ENCODE assay signal across 17 cellular contexts in genomic region chr13:31756346-31756745, GRCh38. TPM values are rescaled to one million over a fixed set of nuclear protein-coding genes. Genes with fewer than 3 reads are reported as not detected.
DNase-seq lines count a peak whose midpoint lies in the region; ATAC-seq and TF ChIP-seq lines count a peak whose summit lies in the region.
"Had no signal": no experiment of that assay in that cellular context is flagged by ENCODE, and none has a peak within 500 bp of the region (broad histone marks: within the 10 kb centered on the region; RNA-seq: fewer than 3 reads in every experiment).

No MANE protein-coding gene starts in this region.

- TF ChIP-seq RAD21 in SK-N-SH (IDR thresholded peaks at IDR 0.05; ENCODE audit: low read length), result no peak

- 36% methylated on average over 4 of the region's 4 CpGs for WGBS in SK-N-SH (ENCODE audit: low lambda C conversion rate)
- 76 to 78% methylated on average over 4 of the region's 4 CpGs for WGBS in aorta, 2 donors

- no peaks in the 10 kb centered on the region for H3K36me3 Mint-ChIP-seq in stimulated activated memory B cell treated with anti-CD40 and anti-IgM and Interleukin-4, amounts not matched to agents 10 μg/mL and 1 μg/mL and 100 μg/mL, for 72 hours
- H3K36me3 Mint-ChIP-seq in mesothelial cell of epicardium, result no peaks in the 10 kb centered on the region
- H3K36me3 Mint-ChIP-seq: activated CD8-positive, alpha-beta memory T cell treated with anti-CD3 and anti-CD28 coated beads, Interleukin-2, amount 10 ng/mL, durations not matched to agents 7 days and 5 days; activated naive CD4-positive, alpha-beta T cell treated with anti-CD3 and anti-CD28 coated beads, Interleukin-2, amount 50 U/mL, for 24 hours; naive B cell had no signal

- TF ChIP-seq CTCF in SK-N-SH (IDR thresholded peaks at IDR 0.05) (no peak), fibroblast of villous mesenchyme (IDR thresholded peaks at IDR 0.05; ENCODE audit: insufficient read depth, low read depth, low read length) (no peak), mesothelial cell of epicardium (IDR thresholded peaks at IDR 0.05; ENCODE audit: unreplicated experiment) (no peak)

- no peaks in the 10 kb centered on the region for H3K79me2 ChIP-seq in SK-N-SH (ENCODE audit: insufficient read depth)

- H3K9me3 ChIP-seq in SK-N-SH (no peaks in the 10 kb centered on the region), aorta (ENCODE audit: control insufficient read depth, low read length) (no peaks in the 10 kb centered on the region)
- H3K9me3 ChIP-seq: colonic mucosa had no signal

- no peak overlapping the region for H3K27ac Mint-ChIP-seq in stimulated activated memory B cell treated with anti-CD40 and anti-IgM and Interleukin-4, amounts not matched to agents 10 μg/mL and 1 μg/mL and 100 μg/mL, for 72 hours
- H3K27ac Mint-ChIP-seq in mesothelial cell of epicardium, result no peak overlapping the region
- H3K27ac Mint-ChIP-seq: activated CD8-positive, alpha-beta memory T cell treated with anti-CD3 and anti-CD28 coated beads, Interleukin-2, amount 10 ng/mL, durations not matched to agents 7 days and 5 days; activated naive CD4-positive, alpha-beta T cell treated with anti-CD3 and anti-CD28 coated beads, Interleukin-2, amount 50 U/mL, for 24 hours; naive B cell had no signal

- CTCF ChIA-PET in SK-N-SH (lab: Yijun Ruan, JAX), result interaction anchor here (0.8 kb wide), 1 partner anchor 520 kb away, joined by 3 read pairs; no protein-coding TSS in a partner anchor

- H3K27me3 ChIP-seq in SK-N-SH (ENCODE audit: insufficient read depth) (no peaks in the 10 kb centered on the region), aorta (ENCODE audit: control insufficient read depth in 1 of 2, insufficient read depth in 2 of 2, low read length in 1 of 2) (no peaks in the 10 kb centered on the region)
- H3K27me3 ChIP-seq: colonic mucosa had no signal

- H3K9me3 Mint-ChIP-seq in stimulated activated memory B cell treated with anti-CD40 and anti-IgM and Interleukin-4, amounts not matched to agents 10 μg/mL and 1 μg/mL and 100 μg/mL, for 72 hours, result no peaks in the 10 kb centered on the region
- H3K9me3 Mint-ChIP-seq in mesothelial cell of epicardium, result no peaks in the 10 kb centered on the region
- H3K9me3 Mint-ChIP-seq: activated naive CD4-positive, alpha-beta T cell treated with anti-CD3 and anti-CD28 coated beads, Interleukin-2, amount 50 U/mL, for 24 hours; naive B cell had no signal

- H3K27me3 Mint-ChIP-seq in stimulated activated memory B cell treated with anti-CD40 and anti-IgM and Interleukin-4, amounts not matched to agents 10 μg/mL and 1 μg/mL and 100 μg/mL, for 72 hours, result peaks cover 17% of the 10 kb centered on the region
- peaks cover 36% of the 10 kb centered on the region for H3K27me3 Mint-ChIP-seq in mesothelial cell of epicardium (ENCODE audit: low read depth)
- H3K27me3 Mint-ChIP-seq: activated CD8-positive, alpha-beta memory T cell treated with anti-CD3 and anti-CD28 coated beads, Interleukin-2, amount 10 ng/mL, durations not matched to agents 7 days and 5 days had no signal

- peak overlapping the region; percentile 55 for H3K9ac ChIP-seq in SK-N-SH

- no peaks in the 10 kb centered on the region for H3K4me1 Mint-ChIP-seq in stimulated activated memory B cell treated with anti-CD40 and anti-IgM and Interleukin-4, amounts not matched to agents 10 μg/mL and 1 μg/mL and 100 μg/mL, for 72 hours
- no peaks in the 10 kb centered on the region for H3K4me1 Mint-ChIP-seq in mesothelial cell of epicardium
- H3K4me1 Mint-ChIP-seq: activated CD8-positive, alpha-beta memory T cell treated with anti-CD3 and anti-CD28 coated beads, Interleukin-2, amount 10 ng/mL, durations not matched to agents 7 days and 5 days; activated naive CD4-positive, alpha-beta T cell treated with anti-CD3 and anti-CD28 coated beads, Interleukin-2, amount 50 U/mL, for 24 hours; naive B cell had no signal

- no peaks in the 10 kb centered on the region for H4K20me1 ChIP-seq in SK-N-SH (ENCODE audit: insufficient read depth)

- no peak overlapping the region for H3K4me3 ChIP-seq in SK-N-SH (ENCODE audit: low read depth in 2 of 2, low read length in 1 of 2)
- H3K4me3 ChIP-seq in fibroblast of villous mesenchyme (ENCODE audit: low read depth, low read length), result no peak overlapping the region
- no peak overlapping the region for H3K4me3 ChIP-seq in aorta (ENCODE audit: low read length in 2 of 2)
- H3K4me3 ChIP-seq: colonic mucosa had no signal

- POLR2A ChIA-PET in SK-N-SH (lab: Yijun Ruan, JAX), result no interaction called here

- peaks cover 9% of the 10 kb centered on the region for H3F3A ChIP-seq in SK-N-SH (replicated peaks; ENCODE audit: insufficient read depth)

- H2AFZ ChIP-seq in SK-N-SH (ENCODE audit: low read depth), result peak overlapping the region; percentile 39; the same call in 1 of the 2 replicates

- H3K4me1 ChIP-seq in SK-N-SH (ENCODE audit: control insufficient read depth in 1 of 2, insufficient read depth in 2 of 2, low read depth in 1 of 2, low read length in 1 of 2), result peaks cover 0 to 14% of the 10 kb centered on the region in 2 experiments; a peak in 2 of 4 replicates
- H3K4me1 ChIP-seq in aorta (ENCODE audit: control insufficient read depth in 1 of 2, insufficient read depth in 2 of 2, low read length in 2 of 2), result no peaks in the 10 kb centered on the region
- H3K4me1 ChIP-seq: colonic mucosa had no signal

- H3K9me2 ChIP-seq in SK-N-SH, result no peaks in the 10 kb centered on the region

- ATAC-seq in aorta (ENCODE audit: low FRiP score), result peak; percentile 39
- ATAC-seq in stimulated activated memory B cell treated with anti-CD40 and anti-IgM and Interleukin-4, amounts not matched to agents 10 μg/mL and 1 μg/mL and 100 μg/mL, for 72 hours, result no peak
- ATAC-seq: activated CD8-positive, alpha-beta memory T cell treated with anti-CD3 and anti-CD28 coated beads, Interleukin-2, amount 10 ng/mL, durations not matched to agents 7 days and 5 days; left colon; Panc1; right cardiac atrium had no signal

- intact Hi-C loops in aorta (cut with DNase I), result loop anchor here in 1 of 2 donors (5.0 kb wide), 1 partner anchor 41 kb away; no protein-coding TSS in a partner anchor

- DNase-seq in GOT3 (lab: John Stamatoyannopoulos, UW) (peak; percentile 51), SK-N-SH (no peak), fibroblast of villous mesenchyme (ENCODE audit: low read depth) (peak; percentile 74), aorta (no peak), NCI-H1436 treated with DMSO at 0.1 percent for 48 hours (lab: John Stamatoyannopoulos, UW) (no peak), mesothelial cell of epicardium (ENCODE audit: low spot score in 2 of 2, unreplicated experiment in 2 of 2) (no peak)
- DNase-seq: activated CD8-positive, alpha-beta memory T cell treated with anti-CD3 and anti-CD28 coated beads, Interleukin-2, amount 10 ng/mL, durations not matched to agents 7 days and 5 days; colonic mucosa; DMS 273 treated with DMSO at 0.1 percent for 48 hours; left colon; naive B cell; NCI-H1048; right cardiac atrium; substantia nigra had no signal

- H3K27ac ChIP-seq in SK-N-SH (ENCODE audit: low read depth in 2 of 2, low read length in 1 of 2) (peak overlapping the region in 1 of 2 experiments; percentile 91; a peak in 2 of 4 replicates), aorta (ENCODE audit: low read depth in 1 of 2, low read length in 2 of 2) (no peak overlapping the region)
- H3K27ac ChIP-seq: colonic mucosa had no signal

- no peak overlapping the region for H3K4me3 Mint-ChIP-seq in stimulated activated memory B cell treated with anti-CD40 and anti-IgM and Interleukin-4, amounts not matched to agents 10 μg/mL and 1 μg/mL and 100 μg/mL, for 72 hours
- H3K4me3 Mint-ChIP-seq in mesothelial cell of epicardium, result no peak overlapping the region
- H3K4me3 Mint-ChIP-seq: activated CD8-positive, alpha-beta memory T cell treated with anti-CD3 and anti-CD28 coated beads, Interleukin-2, amount 10 ng/mL, durations not matched to agents 7 days and 5 days; activated naive CD4-positive, alpha-beta T cell treated with anti-CD3 and anti-CD28 coated beads, Interleukin-2, amount 50 U/mL, for 24 hours; naive B cell had no signal

- H3K36me3 ChIP-seq in SK-N-SH (replicated peaks in 1 of 2; ENCODE audit: control insufficient read depth in 1 of 2, insufficient read depth in 2 of 2, low read length in 1 of 2) (no peaks in the 10 kb centered on the region), aorta (ENCODE audit: control insufficient read depth in 1 of 2, insufficient read depth in 2 of 2, low read length in 1 of 2) (no peaks in the 10 kb centered on the region)
- H3K36me3 ChIP-seq: colonic mucosa had no signal

- 0 out of 2 replicates have a peak overlapping the region, but pooled peaks have one; percentile 19 for H3K4me2 ChIP-seq in SK-N-SH

- peak in 1 of 2 experiments; percentile 80; a peak in 1 of 4 replicates for TF ChIP-seq EP300 in SK-N-SH (IDR thresholded peaks at IDR 0.05; ENCODE audit: borderline replicate concordance in 1 of 2, low read depth in 1 of 2, low read length in 1 of 2)

TF ChIP-seq in SK-N-SH, 30 proteins besides CTCF, POLR2A, EP300 and RAD21 (continues in another document):
- TF ChIP-seq YY1 (IDR thresholded peaks at IDR 0.05; ENCODE audit: low read depth) (peak; percentile 36; the same call in 1 of the 2 replicates), FOXM1 (IDR thresholded peaks at IDR 0.05; ENCODE audit: low read depth) (no peak), TAF1 (IDR thresholded peaks at IDR 0.05; ENCODE audit: borderline replicate concordance, low read depth, low read length) (no peak), FOSL2 (IDR thresholded peaks at IDR 0.05; ENCODE audit: borderline replicate concordance, low read depth) (peak; percentile 84), GABPA (IDR thresholded peaks at IDR 0.05; ENCODE audit: low read depth) (no peak), TEAD4 (IDR thresholded peaks at IDR 0.05; ENCODE audit: borderline replicate concordance, insufficient read depth) (peak; percentile 79), CHD2 (IDR thresholded peaks at IDR 0.05; ENCODE audit: low read length, partially characterized antibody) (no peak), EZH2phosphoT487 (IDR thresholded peaks at IDR 0.05; ENCODE audit: borderline replicate concordance, low read depth) (no peak), NRF1 (IDR thresholded peaks at IDR 0.05; ENCODE audit: low read depth, low read length) (no peak), MEF2A (IDR thresholded peaks at IDR 0.05; ENCODE audit: borderline replicate concordance, low read depth) (no peak; the same call in 1 of the 2 replicates)

RNA-seq across cellular contexts. Expression of gene RXFP2, which starts 17.0 kb away (rescaled TPM):
- polyA plus RNA-seq in SK-N-SH (2012; rRNA removed), result not detected in 2 replicates
- polyA plus RNA-seq in SK-N-SH (2012; cell fraction: cytosol; rRNA removed), result not detected in 2 replicates
- polyA plus RNA-seq in SK-N-SH (2012; cell fraction: nucleus; rRNA removed), result not detected in 2 replicates
- total RNA-seq in fibroblast of villous mesenchyme, result not detected in 2 replicates
- not detected for total RNA-seq in aorta
- polyA plus RNA-seq in aorta, result not detected
- total RNA-seq in mesothelial cell of epicardium, result 0.35 to 0.59 TPM (median 0.45 TPM) in 3 replicates
- total RNA-seq: activated CD8-positive, alpha-beta memory T cell treated with anti-CD3 and anti-CD28 coated beads, Interleukin-2, amount 10 ng/mL, durations not matched to agents 7 days and 5 days; colonic mucosa; left colon; right cardiac atrium had no signal
- polyA plus RNA-seq: right cardiac atrium had no signal

Comparison
In these comparisons a context has a peak if more than half of its experiments do, and no peak if none do; other contexts are left out.
1. DNase-seq: peak in GOT3 (single experiment) and fibroblast of villous mesenchyme (single experiment); none in SK-N-SH (single experiment), aorta (0 of 2), NCI-H1436 treated with DMSO at 0.1 percent for 48 hours (single experiment) and mesothelial cell of epicardium (0 of 2).